7 cellular contexts compared by ENCODE assay signal in genomic region chr5:95811461-95812099, GRCh38. TPM values are rescaled to one million over a fixed set of nuclear protein-coding genes. Genes with fewer than 3 reads are reported as not detected.
DNase-seq lines count a peak whose midpoint lies in the region; ATAC-seq and TF ChIP-seq lines count a peak whose summit lies in the region.
"Not testable (repeated sequence)": the region's sequence is repeated elsewhere in the genome, so short reads cannot be mapped to it uniquely, and the experiment has no call there.

No MANE protein-coding gene starts in this region.

- H3K27ac ChIP-seq in effector memory CD4-positive, alpha-beta T cell (ENCODE audit: insufficient read depth, low read length, poor library complexity, severe bottlenecking) = peak overlapping the region; percentile 57

- CTCF ChIA-PET in Calu3 (lab: Charles Lee) = interaction anchor here (0.6 to 1.3 kb wide), 2 partner anchors 20 to 1248 kb away, joined by 3 to 4 read pairs; no protein-coding TSS in a partner anchor

- TF ChIP-seq CTCF in Calu3 (IDR thresholded peaks at IDR 0.05; ENCODE audit: unreplicated experiment); nephron progenitor cell (IDR thresholded peaks at IDR 0.05): not testable (repeated sequence)

- not testable (repeated sequence) for H3K9me3 ChIP-seq in effector memory CD4-positive, alpha-beta T cell (ENCODE audit: control insufficient read depth, low read length)

- not testable (repeated sequence) for H3K27me3 Mint-ChIP-seq in Calu3 (ENCODE audit: unreplicated experiment); activated CD4-positive, alpha-beta T cell treated with anti-CD3 and anti-CD28 coated beads, Interleukin-2, amount 10 ng/mL, durations not matched to agents 24 days and 14 days; activated naive CD8-positive, alpha-beta T cell; nephron progenitor cell (ENCODE audit: low read depth, poor library complexity); stimulated activated naive B cell treated with anti-CD40 and anti-IgM and Interleukin-4, amounts not matched to agents 10 μg/mL and 1 μg/mL and 100 μg/mL, for 72 hours

- not testable (repeated sequence) for H3K27me3 ChIP-seq in effector memory CD4-positive, alpha-beta T cell (replicated peaks; ENCODE audit: control insufficient read depth, insufficient read depth, low read length, poor library complexity, severe bottlenecking)

- H3K27ac Mint-ChIP-seq in Calu3 (ENCODE audit: unreplicated experiment) = peak overlapping the region; percentile 15
- peak overlapping the region; percentile 82 for H3K27ac Mint-ChIP-seq in activated CD4-positive, alpha-beta T cell treated with anti-CD3 and anti-CD28 coated beads, Interleukin-2, amount 10 ng/mL, durations not matched to agents 24 days and 14 days
- H3K27ac Mint-ChIP-seq in activated naive CD8-positive, alpha-beta T cell = peak overlapping the region; percentile 94
- H3K27ac Mint-ChIP-seq in nephron progenitor cell = peak overlapping the region; percentile 58
- peak overlapping the region; percentile 72 for H3K27ac Mint-ChIP-seq in stimulated activated naive B cell treated with anti-CD40 and anti-IgM and Interleukin-4, amounts not matched to agents 10 μg/mL and 1 μg/mL and 100 μg/mL, for 72 hours

- H3K4me3 Mint-ChIP-seq in Calu3 (ENCODE audit: low read depth, unreplicated experiment); nephron progenitor cell; stimulated activated naive B cell treated with anti-CD40 and anti-IgM and Interleukin-4, amounts not matched to agents 10 μg/mL and 1 μg/mL and 100 μg/mL, for 72 hours: not testable (repeated sequence)
- peak overlapping the region; percentile 72 for H3K4me3 Mint-ChIP-seq in activated CD4-positive, alpha-beta T cell treated with anti-CD3 and anti-CD28 coated beads, Interleukin-2, amount 10 ng/mL, durations not matched to agents 24 days and 14 days
- peak overlapping the region; percentile 80 for H3K4me3 Mint-ChIP-seq in activated naive CD8-positive, alpha-beta T cell

- H3K4me1 Mint-ChIP-seq in Calu3 (ENCODE audit: low read depth, unreplicated experiment) (peaks cover 55% of the 10 kb centered on the region), nephron progenitor cell (peaks cover 49% of the 10 kb centered on the region)
- H3K4me1 Mint-ChIP-seq in activated CD4-positive, alpha-beta T cell treated with anti-CD3 and anti-CD28 coated beads, Interleukin-2, amount 10 ng/mL, durations not matched to agents 24 days and 14 days = peaks cover 70% of the 10 kb centered on the region
- peaks cover 82% of the 10 kb centered on the region for H3K4me1 Mint-ChIP-seq in activated naive CD8-positive, alpha-beta T cell (ENCODE audit: low read depth)
- peaks cover 52 to 74% of the 10 kb centered on the region in 2 donors for H3K4me1 Mint-ChIP-seq in stimulated activated naive B cell treated with anti-CD40 and anti-IgM and Interleukin-4, amounts not matched to agents 10 μg/mL and 1 μg/mL and 100 μg/mL, for 72 hours

- ATAC-seq in stimulated activated naive B cell treated with anti-CD40 and anti-IgM and Interleukin-4, amounts not matched to agents 10 μg/mL and 1 μg/mL and 100 μg/mL, for 72 hours (replicated peaks) = not testable (repeated sequence)

- H3K36me3 ChIP-seq in effector memory CD4-positive, alpha-beta T cell (ENCODE audit: control insufficient read depth, insufficient read depth, low read length) = peaks cover 30% of the 10 kb centered on the region

- not testable (repeated sequence) for H3K9me3 Mint-ChIP-seq in Calu3 (ENCODE audit: low read depth, unreplicated experiment); activated CD4-positive, alpha-beta T cell treated with anti-CD3 and anti-CD28 coated beads, Interleukin-2, amount 10 ng/mL, durations not matched to agents 24 days and 14 days; activated naive CD8-positive, alpha-beta T cell (ENCODE audit: low read depth); nephron progenitor cell; stimulated activated naive B cell treated with anti-CD40 and anti-IgM and Interleukin-4, amounts not matched to agents 10 μg/mL and 1 μg/mL and 100 μg/mL, for 72 hours

- intact Hi-C loops in Calu3 (cut with micrococcal nuclease; ENCODE audit: unreplicated experiment); activated CD4-positive, alpha-beta T cell treated with anti-CD3 and anti-CD28 coated beads, Interleukin-2, amount 10 ng/mL, durations not matched to agents 24 days and 14 days (cut with micrococcal nuclease): not testable (repeated sequence)

- H3K36me3 Mint-ChIP-seq in Calu3 (ENCODE audit: insufficient read depth, unreplicated experiment); activated naive CD8-positive, alpha-beta T cell: not testable (repeated sequence)
- peaks cover 38% of the 10 kb centered on the region for H3K36me3 Mint-ChIP-seq in activated CD4-positive, alpha-beta T cell treated with anti-CD3 and anti-CD28 coated beads, Interleukin-2, amount 10 ng/mL, durations not matched to agents 24 days and 14 days (ENCODE audit: low read depth)
- peaks cover 39% of the 10 kb centered on the region for H3K36me3 Mint-ChIP-seq in nephron progenitor cell (ENCODE audit: low read depth)
- H3K36me3 Mint-ChIP-seq in stimulated activated naive B cell treated with anti-CD40 and anti-IgM and Interleukin-4, amounts not matched to agents 10 μg/mL and 1 μg/mL and 100 μg/mL, for 72 hours = peaks cover 8 to 16% of the 10 kb centered on the region in 2 donors

- H3K4me1 ChIP-seq in effector memory CD4-positive, alpha-beta T cell (ENCODE audit: control insufficient read depth, insufficient read depth, low read length, poor library complexity, severe bottlenecking) = peaks cover 67% of the 10 kb centered on the region

- BruUV-seq in Calu3 (replicated peaks; lab: Mats Ljungman, UMichigan) = not testable (repeated sequence)

- DNase-seq in Calu3; effector memory CD4-positive, alpha-beta T cell; nephron progenitor cell; stimulated activated naive B cell treated with anti-CD40 and anti-IgM and Interleukin-4, amounts not matched to agents 10 μg/mL and 1 μg/mL and 100 μg/mL, for 72 hours: not testable (repeated sequence)
- DNase-seq in activated CD4-positive, alpha-beta T cell treated with anti-CD3 and anti-CD28 coated beads, Interleukin-2, amount 10 ng/mL, durations not matched to agents 24 days and 14 days = peak; percentile 55
- DNase-seq in islet precursor cell = peak; percentile 54

- H3K4me3 ChIP-seq in effector memory CD4-positive, alpha-beta T cell (ENCODE audit: insufficient read depth, low read depth, low read length, poor library complexity, severe bottlenecking) = not testable (repeated sequence)

RNA-seq across cellular contexts. Expression of gene GLRX, which starts 10.9 kb away (rescaled TPM):
- 27.9 and 33.7 TPM in 2 replicates for total RNA-seq in Calu3 (2022)
- 13.5 and 17.3 TPM in 2 replicates for total RNA-seq in activated CD4-positive, alpha-beta T cell treated with anti-CD3 and anti-CD28 coated beads, Interleukin-2, amount 10 ng/mL, durations not matched to agents 24 days and 14 days

Comparison
In these comparisons a context has a peak if more than half of its experiments do, and no peak if none do; other contexts are left out.
1. H3K27ac Mint-ChIP-seq: peak in every context shown above with its lines; median percentile 94 in activated naive CD8-positive, alpha-beta T cell; 82 in activated CD4-positive, alpha-beta T cell treated with anti-CD3 and anti-CD28 coated beads, Interleukin-2, amount 10 ng/mL, durations not matched to agents 24 days and 14 days; 72 in stimulated activated naive B cell treated with anti-CD40 and anti-IgM and Interleukin-4, amounts not matched to agents 10 μg/mL and 1 μg/mL and 100 μg/mL, for 72 hours; 58 in nephron progenitor cell; 15 in Calu3.